23 cellular contexts compared by ENCODE assay signal in genomic region chr2:146814971-146815370, GRCh38.
"Had no signal": no experiment of that assay in that cellular context is flagged by ENCODE, and none has a peak within 500 bp of the region (broad histone marks: within the 10 kb centered on the region; RNA-seq: fewer than 3 reads in every experiment).

No MANE protein-coding gene starts in this region.

- H3K4me3 ChIP-seq: mucosa of descending colon, sigmoid colon, smooth muscle cell, stomach, transverse colon, vagina had no signal

- H3K9ac ChIP-seq: parathyroid adenoma had no signal

- H3K27ac ChIP-seq: parathyroid adenoma, sigmoid colon, stomach, transverse colon, vagina had no signal

- H3K36me3 ChIP-seq: sigmoid colon, stomach, transverse colon, vagina had no signal

- FAIRE-seq: colon had no signal

- DNase-seq: activated CD4-positive, alpha-beta memory T cell treated with anti-CD3 and anti-CD28 coated beads for 36 hours; activated CD4-positive, alpha-beta T cell treated with anti-CD3 and anti-CD28 coated beads for 48 hours; activated CD8-positive, alpha-beta memory T cell treated with anti-CD3 and anti-CD28 coated beads, Interleukin-2, amount 10 ng/mL, durations not matched to agents 7 days and 5 days; activated effector memory CD4-positive, alpha-beta T cell treated with anti-CD3 and anti-CD28 coated beads, Interleukin-2, amount 50 U/mL, for 16 hours; activated naive CD4-positive, alpha-beta T cell treated with anti-CD3 and anti-CD28 coated beads, Interleukin-2, amount 10 ng/mL, durations not matched to agents 7 days and 5 days; activated T-cell treated with anti-CD3 and anti-CD28 coated beads for 4 hours; anterior cingulate cortex; effector memory CD4-positive, alpha-beta T cell; foreskin fibroblast; immature natural killer cell; left colon; mesenchymal stem cell; mucosa of descending colon; nephron progenitor cell; sigmoid colon; stimulated activated CD4-positive, alpha-beta T cell treated with anti-CD3 and anti-CD28 coated beads, Interleukin-15, amount 100 ng/mL, for 24 hours; stomach; transverse colon had no signal

- H3K27me3 ChIP-seq: sigmoid colon, stomach, transverse colon, vagina had no signal

- H3K9me3 ChIP-seq: mucosa of descending colon, sigmoid colon, transverse colon, vagina had no signal

- H3K4me1 ChIP-seq: parathyroid adenoma, sigmoid colon, stomach, transverse colon, vagina had no signal

- ATAC-seq: activated CD8-positive, alpha-beta memory T cell treated with anti-CD3 and anti-CD28 coated beads, Interleukin-2, amount 10 ng/mL, durations not matched to agents 7 days and 5 days; left colon; mucosa of descending colon; stimulated activated memory B cell treated with anti-CD40 and anti-IgM and Interleukin-4, amounts not matched to agents 10 μg/mL and 1 μg/mL and 100 μg/mL, for 72 hours had no signal
